9 cellular contexts compared by ENCODE assay signal in the genomic region with DNA sequence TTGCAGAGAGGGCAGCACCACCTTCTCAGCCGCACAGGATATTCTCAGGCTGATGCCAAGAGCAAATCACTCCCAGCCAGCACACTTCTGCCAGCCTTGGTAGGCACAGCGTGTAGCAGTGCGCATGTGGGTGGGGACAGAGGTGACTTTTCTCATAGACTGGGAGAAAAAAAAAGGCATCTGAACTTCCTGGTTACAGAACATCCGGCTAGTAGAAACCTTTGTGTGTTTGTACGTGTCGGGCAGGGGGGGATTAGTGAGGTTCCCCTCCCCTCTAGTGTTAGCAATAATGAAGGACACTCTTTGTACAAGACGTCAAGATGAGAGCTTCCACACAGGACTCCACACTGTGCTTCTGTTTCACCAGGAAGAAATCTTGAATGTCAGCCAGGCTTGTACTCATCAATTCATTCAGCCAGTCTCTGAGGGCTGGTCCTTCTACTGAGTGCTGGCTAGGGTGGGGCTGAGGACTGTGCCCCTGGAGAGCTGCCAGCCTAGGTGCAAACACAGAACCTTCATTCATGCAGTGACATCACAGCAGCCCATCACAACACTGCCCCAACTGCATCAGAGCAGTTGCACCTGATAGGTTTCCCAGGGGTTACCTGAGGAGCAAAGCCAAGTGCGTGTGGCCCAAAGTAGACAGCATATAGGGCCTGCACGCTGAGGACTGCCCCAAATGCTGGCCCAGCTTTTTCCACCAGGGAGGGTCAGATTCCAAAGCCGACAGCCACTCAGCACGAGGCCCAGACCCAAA. TPM values are rescaled to one million over a fixed set of nuclear protein-coding genes. Genes with fewer than 3 reads are reported as not detected.
A peak's percentile ranks its signal among the peaks of the same experiment; 100 is the strongest.
DNase-seq lines count a peak whose midpoint lies in the region; ATAC-seq and TF ChIP-seq lines count a peak whose summit lies in the region.
"Had no signal": no experiment of that assay in that cellular context is flagged by ENCODE, and none has a peak within 500 bp of the region (broad histone marks: within the 10 kb centered on the region; RNA-seq: fewer than 3 reads in every experiment).

No MANE protein-coding gene starts in this region.

- peak overlapping the region; percentile 47 for H2AFZ ChIP-seq in osteoblast (ENCODE audit: low read length)

- H3K27ac ChIP-seq in osteoblast (ENCODE audit: low read depth, low read length): peak overlapping the region; percentile 50

- H4K20me1 ChIP-seq in osteoblast (ENCODE audit: insufficient read depth, low read length): no peaks in the 10 kb centered on the region

- no peak for TF ChIP-seq CTCF in osteoblast (IDR thresholded peaks at IDR 0.05; ENCODE audit: extremely low read depth, low read depth, low read length)

- no peaks in the 10 kb centered on the region for H3K9me3 ChIP-seq in osteoblast (ENCODE audit: low read depth, low read length)

- DNase-seq in Daoy (ENCODE audit: low read depth) (peak; percentile 23), NCI-H69 (lab: John Stamatoyannopoulos, UW) (peak; percentile 89), cerebellar cortex (ENCODE audit: low spot score) (peak; percentile 26), osteoblast (ENCODE audit: insufficient read length, low spot score, missing footprints) (no peak), NCI-H2227 (lab: John Stamatoyannopoulos, UW; ENCODE audit: unreplicated experiment) (no peak)
- DNase-seq: activated T-cell treated with anti-CD3 and anti-CD28 coated beads, Interleukin-2, amount 50 U/mL, for 4 hours had no signal

- no peaks in the 10 kb centered on the region for H3K27me3 ChIP-seq in osteoblast (ENCODE audit: insufficient read depth, low read length)

- H3K4me3 ChIP-seq in osteoblast (ENCODE audit: insufficient read depth, low read length): no peak overlapping the region

- H3K4me1 ChIP-seq in osteoblast (ENCODE audit: insufficient read depth, low read length): peaks cover 17% of the 10 kb centered on the region

- H3K36me3 ChIP-seq in osteoblast (ENCODE audit: insufficient read depth, low read length): no peaks in the 10 kb centered on the region

- peak overlapping the region; percentile 62 for H3K4me2 ChIP-seq in osteoblast (ENCODE audit: insufficient read depth, low read length)

- no peaks in the 10 kb centered on the region for H3K79me2 ChIP-seq in osteoblast (ENCODE audit: insufficient read depth, low read length)

- no peak for ATAC-seq in GM18502 (IDR thresholded peaks at IDR 0.05; ENCODE audit: poor library complexity, unreplicated experiment)
- no peak for ATAC-seq in GM19463 (IDR thresholded peaks at IDR 0.05; ENCODE audit: unreplicated experiment)
- no peak for ATAC-seq in HG03175 (IDR thresholded peaks at IDR 0.05; ENCODE audit: unreplicated experiment)

RNA-seq across cellular contexts. Expression of gene SLC25A5, which starts 34.7 kb away (rescaled TPM):
- total RNA-seq in Daoy (2014; rRNA removed; shearing (Covaris generic)): 198 and 231 TPM in 2 replicates
- total RNA-seq in osteoblast: 165 and 174 TPM in 2 replicates

Comparison
In these comparisons a context has a peak if more than half of its experiments do, and no peak if none do; other contexts are left out.
1. DNase-seq: peak in Daoy (single experiment), NCI-H69 (single experiment) and cerebellar cortex (single experiment); none in osteoblast (single experiment) and NCI-H2227 (single experiment).